Comparison of ENCODE assay signal across 1 cellular context in genomic region chr3:183532620-183533409, GRCh38.
TF ChIP-seq lines count a peak whose summit lies in the region.

No MANE protein-coding gene starts in this region.

TF ChIP-seq in K562, 482 proteins besides CTCF, POLR2A, EP300 and RAD21 (continued from another document and continues in another):
- no peak for TF ChIP-seq ARID4B (CRISPR knock-in tag; IDR thresholded peaks at IDR 0.05)
- peak; percentile 80; the same call in 1 of the 2 replicates for TF ChIP-seq CREB3 (tag; conservative IDR thresholded peaks at IDR 0.05; ENCODE audit: low read depth)
- no peak for TF ChIP-seq CBX5 (IDR thresholded peaks at IDR 0.05; ENCODE audit: borderline replicate concordance, low read depth)
- peak; percentile 85; the same call in 1 of the 2 replicates for TF ChIP-seq DNMT1 (IDR thresholded peaks at IDR 0.05)
- TF ChIP-seq HDAC1 (IDR thresholded peaks at IDR 0.05): peak in 1 of 2 experiments; percentile 74; a peak in 2 of 4 replicates
- no peak for TF ChIP-seq FIP1L1 (IDR thresholded peaks at IDR 0.05; ENCODE audit: low read depth, low read length, poor library complexity, severe bottlenecking)
- TF ChIP-seq ZNF79 (CRISPR knock-in tag; IDR thresholded peaks at IDR 0.05; ENCODE audit: low read depth): no peak
- no peak for TF ChIP-seq ZNF134 (CRISPR knock-in tag; conservative IDR thresholded peaks at IDR 0.05)
- no peak for TF ChIP-seq ARHGAP35 (IDR thresholded peaks at IDR 0.05; ENCODE audit: partially characterized antibody)
- no peak; the same call in 1 of the 2 replicates for TF ChIP-seq NCOA1 (IDR thresholded peaks at IDR 0.05; ENCODE audit: low read depth)
- TF ChIP-seq ZKSCAN1 (IDR thresholded peaks at IDR 0.05; ENCODE audit: low read depth, low read length): no peak
- TF ChIP-seq ATF1 (CRISPR knock-in tag; IDR thresholded peaks at IDR 0.05): no peak
- peak; percentile 52 for TF ChIP-seq ATF1 (tag; IDR thresholded peaks at IDR 0.05)
- no peak for TF ChIP-seq RNF2 (IDR thresholded peaks at IDR 0.05)
- peak; percentile 18; the same call in 1 of the 2 replicates for TF ChIP-seq TAL1 (IDR thresholded peaks at IDR 0.05)
- no peak for TF ChIP-seq ZFPM2 (CRISPR knock-in tag; IDR thresholded peaks at IDR 0.05)
- TF ChIP-seq DACH1 (IDR thresholded peaks at IDR 0.05; ENCODE audit: partially characterized antibody): no peak
- peak; percentile 84 for TF ChIP-seq NBN (IDR thresholded peaks at IDR 0.05; ENCODE audit: low read depth)
- TF ChIP-seq MXD1 (CRISPR knock-in tag; IDR thresholded peaks at IDR 0.05; ENCODE audit: borderline replicate concordance, poor library complexity, severe bottlenecking): no peak
- TF ChIP-seq PML (IDR thresholded peaks at IDR 0.05; ENCODE audit: low read length): no peak
- TF ChIP-seq ZBTB1 (CRISPR knock-in tag; IDR thresholded peaks at IDR 0.05; ENCODE audit: borderline replicate concordance, low read depth): no peak
- TF ChIP-seq PYGO2 (tag; IDR thresholded peaks at IDR 0.05): peak; percentile 51; the same call in 1 of the 2 replicates
- TF ChIP-seq ZNF277 (CRISPR knock-in tag; IDR thresholded peaks at IDR 0.05; ENCODE audit: borderline replicate concordance): no peak
- no peak for TF ChIP-seq MAZ (CRISPR knock-in tag; conservative IDR thresholded peaks at IDR 0.05 in 1 of 2, IDR thresholded peaks at IDR 0.05 in 1 of 2)
- TF ChIP-seq ZC3H11A (IDR thresholded peaks at IDR 0.05; ENCODE audit: low read depth, low read length): no peak
- TF ChIP-seq NR4A1 (CRISPR knock-in tag; IDR thresholded peaks at IDR 0.05): no peak
- no peak for TF ChIP-seq NR4A1 (tag; IDR thresholded peaks at IDR 0.05)
- peak; percentile 69 for TF ChIP-seq POLR2B (IDR thresholded peaks at IDR 0.05; ENCODE audit: low read depth, partially characterized antibody)
- no peak for TF ChIP-seq CBFA2T3 (IDR thresholded peaks at IDR 0.05)
- TF ChIP-seq CEBPZ (IDR thresholded peaks at IDR 0.05; ENCODE audit: borderline replicate concordance, low read depth, low read length): no peak
- TF ChIP-seq SLC30A9 (CRISPR knock-in tag; IDR thresholded peaks at IDR 0.05): no peak
- TF ChIP-seq HDAC8 (tag; IDR thresholded peaks at IDR 0.05): no peak
- TF ChIP-seq GTF2A2 (tag; IDR thresholded peaks at IDR 0.05): no peak
- peak; percentile 65 for TF ChIP-seq EHMT2 (IDR thresholded peaks at IDR 0.05)
- peak; percentile 42 for TF ChIP-seq PKNOX1 (IDR thresholded peaks at IDR 0.05)
- 0 out of 2 replicates have a peak, but pooled peaks have one; percentile 7 for TF ChIP-seq AFF4 (CRISPR knock-in tag; IDR thresholded peaks at IDR 0.05)
- no peak for TF ChIP-seq ZNF217 (CRISPR knock-in tag; IDR thresholded peaks at IDR 0.05)
- TF ChIP-seq NFE2 (IDR thresholded peaks at IDR 0.05; ENCODE audit: low read depth): peak; percentile 25; the same call in 1 of the 2 replicates
- no peak for TF ChIP-seq SIN3A (IDR thresholded peaks at IDR 0.05; ENCODE audit: borderline replicate concordance in 2 of 2, control insufficient read depth in 1 of 2, low read depth in 2 of 2, low read length in 2 of 2)
- peak; percentile 75 for TF ChIP-seq JUN (IDR thresholded peaks at IDR 0.05; ENCODE audit: borderline replicate concordance, low read depth, low read length)
- TF ChIP-seq JUN (CRISPR knock-in tag; IDR thresholded peaks at IDR 0.05; ENCODE audit: borderline replicate concordance): no peak
- TF ChIP-seq CUX1 (CRISPR knock-in tag; IDR thresholded peaks at IDR 0.05): no peak
- no peak for TF ChIP-seq RBBP5 (IDR thresholded peaks at IDR 0.05; ENCODE audit: borderline replicate concordance, insufficient read depth, low read length, poor library complexity, severe bottlenecking)
- no peak for TF ChIP-seq CHCHD3 (CRISPR knock-in tag; IDR thresholded peaks at IDR 0.05)
